In genomic region chr17:83170571-83171260, GRCh38 we compare ENCODE assay signal across 12 cellular contexts.
"Had no signal": no experiment of that assay in that cellular context is flagged by ENCODE, and none has a peak within 500 bp of the region (broad histone marks: within the 10 kb centered on the region; RNA-seq: fewer than 3 reads in every experiment).

No MANE protein-coding gene starts in this region.

- H3K27me3 ChIP-seq: brain microvascular endothelial cell had no signal

- DNase-seq: activated CD4-positive, alpha-beta T cell treated with anti-CD3 and anti-CD28 coated beads for 48 hours; activated effector memory CD4-positive, alpha-beta T cell treated with anti-CD3 and anti-CD28 coated beads, Interleukin-2, amount 50 U/mL, for 16 hours; brain microvascular endothelial cell; heart left ventricle; left ventricle myocardium inferior; small intestine; T-helper 1 cell; transverse colon had no signal

- H3K9me3 Mint-ChIP-seq: stimulated activated effector memory CD8-positive, alpha-beta T cell treated with anti-CD3 and anti-CD28 coated beads, Interleukin-12 subunit alpha, Interleukin-12 subunit beta, amount 100 ng/mL, for 72 hours had no signal

- H3K4me3 Mint-ChIP-seq: activated T-cell treated with anti-CD3 and anti-CD28 coated beads, Interleukin-2, amount 50 U/mL, for 24 hours; stimulated activated effector memory CD8-positive, alpha-beta T cell treated with anti-CD3 and anti-CD28 coated beads, Interleukin-12 subunit alpha, Interleukin-12 subunit beta, amount 100 ng/mL, for 72 hours had no signal

- H3K27ac Mint-ChIP-seq: activated naive CD4-positive, alpha-beta T cell treated with anti-CD3 and anti-CD28 coated beads, Interleukin-2, amount 50 U/mL, for 72 hours; activated T-cell treated with anti-CD3 and anti-CD28 coated beads, Interleukin-2, amount 50 U/mL, for 24 hours; stimulated activated effector memory CD8-positive, alpha-beta T cell treated with anti-CD3 and anti-CD28 coated beads, Interleukin-12 subunit alpha, Interleukin-12 subunit beta, amount 100 ng/mL, for 72 hours had no signal

- H3K36me3 Mint-ChIP-seq: stimulated activated effector memory CD8-positive, alpha-beta T cell treated with anti-CD3 and anti-CD28 coated beads, Interleukin-12 subunit alpha, Interleukin-12 subunit beta, amount 100 ng/mL, for 72 hours had no signal

- H3K27ac ChIP-seq: brain microvascular endothelial cell, heart left ventricle, left ventricle myocardium inferior, transverse colon, VCaP had no signal

- H3K36me3 ChIP-seq: brain microvascular endothelial cell, heart left ventricle, left ventricle myocardium inferior, transverse colon had no signal

- H3K4me1 ChIP-seq: heart left ventricle, left ventricle myocardium inferior, transverse colon had no signal

- H3K4me3 ChIP-seq: heart left ventricle, left ventricle myocardium inferior, transverse colon had no signal

- H3K9me3 ChIP-seq: transverse colon had no signal

- ATAC-seq: activated naive CD4-positive, alpha-beta T cell treated with anti-CD3 and anti-CD28 coated beads, Interleukin-2, amount 50 U/mL, for 72 hours; heart left ventricle; stimulated activated effector memory CD8-positive, alpha-beta T cell treated with anti-CD3 and anti-CD28 coated beads, Interleukin-12 subunit alpha, Interleukin-12 subunit beta, amount 100 ng/mL, for 72 hours had no signal
